ENCODE assay signal across 8 cellular contexts in genomic region chr11:59754859-59755700, GRCh38.
DNase-seq lines count a peak whose midpoint lies in the region; ATAC-seq and TF ChIP-seq lines count a peak whose summit lies in the region.

Gene STX3, plus strand, starts transcription at chr11:59755376. Its CDS starts 230 bp downstream, at chr11:59755606.

- DNase-seq in AG04449 (ENCODE audit: low read depth, low spot score) (no peak), NCI-H774 (lab: John Stamatoyannopoulos, UW) (peak; percentile 52), medulla oblongata (ENCODE audit: extremely low spot score) (peak; percentile 48)
- DNase-seq in activated CD8-positive, alpha-beta memory T cell treated with anti-CD3 and anti-CD28 coated beads for 48 hours (ENCODE audit: low read depth in 2 of 3, low spot score in 2 of 3) = peak in 2 of 3 experiments; percentile 35 to 40
- peak; percentile 54 to 60 (median 56) for DNase-seq in effector memory CD4-positive, alpha-beta T cell
- peak; percentile 22 to 59 (median 27) for DNase-seq in stimulated activated CD4-positive, alpha-beta T cell treated with anti-CD3 and anti-CD28 coated beads, TNF-alpha, amount 100 ng/mL, for 48 hours (ENCODE audit: low read depth in 3 of 3)

- H3K36me3 ChIP-seq in effector memory CD4-positive, alpha-beta T cell (ENCODE audit: control insufficient read depth, insufficient read depth, low read length) = no peaks in the 10 kb centered on the region

- H3K27me3 ChIP-seq in effector memory CD4-positive, alpha-beta T cell (replicated peaks; ENCODE audit: control insufficient read depth, insufficient read depth, low read length, poor library complexity, severe bottlenecking) = no peaks in the 10 kb centered on the region

- POLR2A ChIA-PET in AG04449 (lab: Yijun Ruan, JAX) = interaction anchor here (0.6 to 1.8 kb wide), 10 partner anchors 12 to 206 kb away, joined by 3 to 7 read pairs (median 4); partner anchors contain the start of genes MRPL16 and PATL1

- H3K27ac ChIP-seq in effector memory CD4-positive, alpha-beta T cell (ENCODE audit: insufficient read depth, low read length, poor library complexity, severe bottlenecking) = peak within 1 kb of the TSS; percentile 21

- peak; percentile 62 for ATAC-seq in GM19025 (IDR thresholded peaks at IDR 0.05; ENCODE audit: low read depth, unreplicated experiment)
- ATAC-seq in HG03354 (IDR thresholded peaks at IDR 0.05; ENCODE audit: poor library complexity, severe bottlenecking, unreplicated experiment) = peak; percentile 79

- CTCF ChIA-PET in AG04449 (lab: Yijun Ruan, JAX) = interaction anchor here (0.7 to 8.1 kb wide), 25 partner anchors 9 to 214 kb away, joined by 3 to 216 read pairs (median 4); partner anchors contain the start of genes MRPL16 and PATL1

- H3K9me3 ChIP-seq in effector memory CD4-positive, alpha-beta T cell (ENCODE audit: control insufficient read depth, low read length) = no peaks in the 10 kb centered on the region

- TF ChIP-seq CTCF in AG04449 (IDR thresholded peaks at IDR 0.05; ENCODE audit: insufficient read depth, low read length, missing control alignments) = no peak

- H3K4me3 ChIP-seq in AG04449 (ENCODE audit: low read depth, low read length) = peak within 1 kb of the TSS; percentile 83
- H3K4me3 ChIP-seq in effector memory CD4-positive, alpha-beta T cell (ENCODE audit: insufficient read depth, low read depth, low read length, poor library complexity, severe bottlenecking) = peak within 1 kb of the TSS; percentile 91

- peaks cover 17% of the 10 kb centered on the region for H3K4me1 ChIP-seq in effector memory CD4-positive, alpha-beta T cell (ENCODE audit: control insufficient read depth, insufficient read depth, low read length, poor library complexity, severe bottlenecking)
